1 cellular context compared by ENCODE assay signal in the genomic region with DNA sequence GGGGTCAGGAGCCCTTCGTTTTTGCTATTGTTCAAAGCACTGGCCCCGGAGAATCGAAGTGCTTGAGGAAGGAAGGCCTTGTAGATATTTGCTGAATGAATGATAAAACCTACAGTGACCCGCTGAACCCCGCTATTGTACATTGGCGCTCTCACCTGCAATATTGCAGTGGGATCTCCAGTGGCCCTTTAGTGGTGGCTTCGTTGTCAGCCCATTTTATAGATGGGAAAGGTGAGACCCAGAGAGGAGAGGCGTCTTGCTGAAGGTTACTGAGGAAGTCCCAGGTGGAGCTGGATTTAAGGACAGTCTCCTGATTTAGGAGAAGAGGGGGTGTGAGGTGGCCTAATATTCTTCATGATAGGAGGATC.
TF ChIP-seq lines count a peak whose summit lies in the region.

No MANE protein-coding gene starts in this region.

TF ChIP-seq in GM23338, 12 proteins besides CTCF, POLR2A, EP300 and RAD21 (continued from another document):
- TF ChIP-seq, protein P1, sequence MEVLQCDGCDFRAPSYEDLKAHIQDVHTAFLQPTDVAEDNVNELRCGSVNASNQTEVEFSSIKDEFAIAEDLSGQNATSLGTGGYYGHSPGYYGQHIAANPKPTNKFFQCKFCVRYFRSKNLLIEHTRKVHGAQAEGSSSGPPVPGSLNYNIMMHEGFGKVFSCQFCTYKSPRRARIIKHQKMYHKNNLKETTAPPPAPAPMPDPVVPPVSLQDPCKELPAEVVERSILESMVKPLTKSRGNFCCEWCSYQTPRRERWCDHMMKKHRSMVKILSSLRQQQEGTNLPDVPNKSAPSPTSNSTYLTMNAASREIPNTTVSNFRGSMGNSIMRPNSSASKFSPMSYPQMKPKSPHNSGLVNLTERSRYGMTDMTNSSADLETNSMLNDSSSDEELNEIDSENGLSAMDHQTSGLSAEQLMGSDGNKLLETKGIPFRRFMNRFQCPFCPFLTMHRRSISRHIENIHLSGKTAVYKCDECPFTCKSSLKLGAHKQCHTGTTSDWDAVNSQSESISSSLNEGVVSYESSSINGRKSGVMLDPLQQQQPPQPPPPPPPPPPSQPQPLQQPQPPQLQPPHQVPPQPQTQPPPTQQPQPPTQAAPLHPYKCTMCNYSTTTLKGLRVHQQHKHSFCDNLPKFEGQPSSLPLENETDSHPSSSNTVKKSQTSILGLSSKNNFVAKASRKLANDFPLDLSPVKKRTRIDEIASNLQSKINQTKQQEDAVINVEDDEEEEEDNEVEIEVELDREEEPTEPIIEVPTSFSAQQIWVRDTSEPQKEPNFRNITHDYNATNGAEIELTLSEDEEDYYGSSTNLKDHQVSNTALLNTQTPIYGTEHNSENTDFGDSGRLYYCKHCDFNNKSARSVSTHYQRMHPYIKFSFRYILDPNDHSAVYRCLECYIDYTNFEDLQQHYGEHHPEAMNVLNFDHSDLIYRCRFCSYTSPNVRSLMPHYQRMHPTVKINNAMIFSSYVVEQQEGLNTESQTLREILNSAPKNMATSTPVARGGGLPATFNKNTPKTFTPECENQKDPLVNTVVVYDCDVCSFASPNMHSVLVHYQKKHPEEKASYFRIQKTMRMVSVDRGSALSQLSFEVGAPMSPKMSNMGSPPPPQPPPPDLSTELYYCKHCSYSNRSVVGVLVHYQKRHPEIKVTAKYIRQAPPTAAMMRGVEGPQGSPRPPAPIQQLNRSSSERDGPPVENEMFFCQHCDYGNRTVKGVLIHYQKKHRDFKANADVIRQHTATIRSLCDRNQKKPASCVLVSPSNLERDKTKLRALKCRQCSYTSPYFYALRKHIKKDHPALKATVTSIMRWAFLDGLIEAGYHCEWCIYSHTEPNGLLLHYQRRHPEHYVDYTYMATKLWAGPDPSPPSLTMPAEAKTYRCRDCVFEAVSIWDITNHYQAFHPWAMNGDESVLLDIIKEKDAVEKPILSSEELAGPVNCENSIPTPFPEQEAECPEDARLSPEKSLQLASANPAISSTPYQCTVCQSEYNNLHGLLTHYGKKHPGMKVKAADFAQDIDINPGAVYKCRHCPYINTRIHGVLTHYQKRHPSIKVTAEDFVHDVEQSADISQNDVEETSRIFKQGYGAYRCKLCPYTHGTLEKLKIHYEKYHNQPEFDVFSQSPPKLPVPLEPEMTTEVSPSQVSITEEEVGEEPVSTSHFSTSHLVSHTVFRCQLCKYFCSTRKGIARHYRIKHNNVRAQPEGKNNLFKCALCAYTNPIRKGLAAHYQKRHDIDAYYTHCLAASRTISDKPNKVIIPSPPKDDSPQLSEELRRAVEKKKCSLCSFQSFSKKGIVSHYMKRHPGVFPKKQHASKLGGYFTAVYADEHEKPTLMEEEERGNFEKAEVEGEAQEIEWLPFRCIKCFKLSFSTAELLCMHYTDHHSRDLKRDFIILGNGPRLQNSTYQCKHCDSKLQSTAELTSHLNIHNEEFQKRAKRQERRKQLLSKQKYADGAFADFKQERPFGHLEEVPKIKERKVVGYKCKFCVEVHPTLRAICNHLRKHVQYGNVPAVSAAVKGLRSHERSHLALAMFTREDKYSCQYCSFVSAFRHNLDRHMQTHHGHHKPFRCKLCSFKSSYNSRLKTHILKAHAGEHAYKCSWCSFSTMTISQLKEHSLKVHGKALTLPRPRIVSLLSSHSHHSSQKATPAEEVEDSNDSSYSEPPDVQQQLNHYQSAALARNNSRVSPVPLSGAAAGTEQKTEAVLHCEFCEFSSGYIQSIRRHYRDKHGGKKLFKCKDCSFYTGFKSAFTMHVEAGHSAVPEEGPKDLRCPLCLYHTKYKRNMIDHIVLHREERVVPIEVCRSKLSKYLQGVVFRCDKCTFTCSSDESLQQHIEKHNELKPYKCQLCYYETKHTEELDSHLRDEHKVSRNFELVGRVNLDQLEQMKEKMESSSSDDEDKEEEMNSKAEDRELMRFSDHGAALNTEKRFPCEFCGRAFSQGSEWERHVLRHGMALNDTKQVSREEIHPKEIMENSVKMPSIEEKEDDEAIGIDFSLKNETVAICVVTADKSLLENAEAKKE (CRISPR knock-in tag; IDR thresholded peaks at IDR 0.05) = no peak
- no peak for TF ChIP-seq JUNB (IDR thresholded peaks at IDR 0.05; ENCODE audit: unreplicated experiment)
- TF ChIP-seq STAT1 (IDR thresholded peaks at IDR 0.05; ENCODE audit: unreplicated experiment) = no peak
- TF ChIP-seq EZH2 (IDR thresholded peaks at IDR 0.05; ENCODE audit: low read depth, unreplicated experiment) = no peak
- no peak for TF ChIP-seq CREB1 (CRISPR knock-in tag; IDR thresholded peaks at IDR 0.05; ENCODE audit: low read depth)
- no peak; the same call in 1 of the 2 replicates for TF ChIP-seq POLR2AphosphoS5 (IDR thresholded peaks at IDR 0.05; ENCODE audit: low read depth)
- TF ChIP-seq, protein P2, sequence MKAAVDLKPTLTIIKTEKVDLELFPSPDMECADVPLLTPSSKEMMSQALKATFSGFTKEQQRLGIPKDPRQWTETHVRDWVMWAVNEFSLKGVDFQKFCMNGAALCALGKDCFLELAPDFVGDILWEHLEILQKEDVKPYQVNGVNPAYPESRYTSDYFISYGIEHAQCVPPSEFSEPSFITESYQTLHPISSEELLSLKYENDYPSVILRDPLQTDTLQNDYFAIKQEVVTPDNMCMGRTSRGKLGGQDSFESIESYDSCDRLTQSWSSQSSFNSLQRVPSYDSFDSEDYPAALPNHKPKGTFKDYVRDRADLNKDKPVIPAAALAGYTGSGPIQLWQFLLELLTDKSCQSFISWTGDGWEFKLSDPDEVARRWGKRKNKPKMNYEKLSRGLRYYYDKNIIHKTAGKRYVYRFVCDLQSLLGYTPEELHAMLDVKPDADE (IDR thresholded peaks at IDR 0.05) = no peak
